Comparison of ENCODE assay signal across 20 cellular contexts in the genomic region with DNA sequence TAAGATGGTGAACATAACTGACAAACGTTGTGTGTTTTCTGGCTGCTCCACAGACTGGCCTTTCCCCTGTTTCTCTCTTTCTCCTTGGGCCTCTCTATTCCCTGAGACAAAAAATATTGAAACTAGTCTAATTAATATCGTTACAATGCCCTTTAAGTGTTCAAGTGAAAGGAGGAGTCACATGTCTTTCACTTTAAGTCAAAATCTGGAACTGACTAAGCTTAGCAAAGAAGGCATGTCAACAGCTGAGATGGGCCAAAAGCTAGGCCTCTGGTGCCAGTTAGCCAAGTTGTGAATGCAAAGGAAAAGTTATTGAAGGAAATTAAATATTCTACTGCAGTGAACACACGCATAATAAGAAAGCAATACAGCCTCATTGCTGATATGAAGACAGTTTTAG. TPM values are rescaled to one million over a fixed set of nuclear protein-coding genes. Genes with fewer than 3 reads are reported as not detected.
DNase-seq lines count a peak whose midpoint lies in the region; ATAC-seq, FAIRE-seq and TF ChIP-seq lines count a peak whose summit lies in the region.
"Had no signal": no experiment of that assay in that cellular context is flagged by ENCODE, and none has a peak within 500 bp of the region (broad histone marks: within the 10 kb centered on the region; RNA-seq: fewer than 3 reads in every experiment).

No MANE protein-coding gene starts in this region.

- DNase-seq in activated T-cell treated with anti-CD3 and anti-CD28 coated beads, Interleukin-2, amount 50 U/mL, for 72 hours = no peak
- no peak for DNase-seq in activated T-cell treated with anti-CD3 and anti-CD28 coated beads, Interleukin-2, amount 50 U/mL, for 48 hours
- DNase-seq in GM12878 (ENCODE audit: low read depth, low spot score) (no peak), left lung (no peak), DMS 273 (lab: John Stamatoyannopoulos, UW; ENCODE audit: unreplicated experiment) (no peak), A172 (ENCODE audit: low spot score) (no peak), left cardiac atrium (no peak)
- DNase-seq: DMS79 treated with DMSO at 0.1 percent for 48 hours, GOT3, HFFc6, Kasumi-1, NCI-H2029, NCI-H2171 treated with DMSO at 0.1 percent for 48 hours, NCI-H510A had no signal

- RAD21 ChIA-PET in GM12878 (lab: Charles Lee; ENCODE audit: unreplicated experiment) = no interaction called here

- TF ChIP-seq EP300 in GM12878 (IDR thresholded peaks at IDR 0.05; ENCODE audit: borderline replicate concordance in 1 of 2, control insufficient read depth in 1 of 2, low read depth in 2 of 2, low read length in 2 of 2) = no peak

- SMC1A ChIA-PET in GM12878 (lab: Charles Lee; ENCODE audit: uncharacterized antibody, unreplicated experiment) = interaction anchor here (0.7 to 1.9 kb wide), 5 partner anchors 10 to 153 kb away, joined by 3 to 4 read pairs (median 3); no protein-coding TSS in a partner anchor

- no peak for TF ChIP-seq RAD21 in GM12878 (IDR thresholded peaks at IDR 0.05; ENCODE audit: insufficient read depth, low read depth, low read length)

- FAIRE-seq in GM12878 (lab: Jason Lieb, UNC) = peak; percentile 66
- FAIRE-seq: G401.6 had no signal

- ATAC-seq in activated T-cell treated with anti-CD3 and anti-CD28 coated beads, Interleukin-2, amount 50 U/mL, for 72 hours (replicated peaks in 1 of 2) = peak in 1 of 2 donors; percentile 19
- ATAC-seq in HG03439 (IDR thresholded peaks at IDR 0.05; ENCODE audit: unreplicated experiment) (peak; percentile 54), GM12878 (peak; percentile 74), left lung (no peak), left cardiac atrium (no peak)

- H2AFZ ChIP-seq in GM12878 (ENCODE audit: control insufficient read depth, low read depth, low read length) = no peak overlapping the region

- H3K4me3 ChIP-seq in GM12878 = no peak overlapping the region
- no peak overlapping the region for H3K4me3 ChIP-seq in left lung
- H3K4me3 ChIP-seq: SJSA1 had no signal

- H3K36me3 ChIP-seq in GM12878 (ENCODE audit: control insufficient read depth in 2 of 2, insufficient read depth in 2 of 2, low read length in 1 of 2) (no peaks in the 10 kb centered on the region), left lung (no peaks in the 10 kb centered on the region)
- H3K36me3 ChIP-seq: SJSA1 had no signal

- no peaks in the 10 kb centered on the region for H3K27me3 Mint-ChIP-seq in activated T-cell treated with anti-CD3 and anti-CD28 coated beads, Interleukin-2, amount 50 U/mL, for 72 hours (ENCODE audit: low read depth)
- H3K27me3 Mint-ChIP-seq: CD4-positive, CD25-positive, alpha-beta regulatory T cell had no signal

- peaks cover 6% of the 10 kb centered on the region for H3K4me1 ChIP-seq in GM12878 (ENCODE audit: control insufficient read depth, insufficient read depth, low read length)
- H3K4me1 ChIP-seq in left lung = no peaks in the 10 kb centered on the region
- H3K4me1 ChIP-seq: SJSA1 had no signal

- no peaks in the 10 kb centered on the region for H3K36me3 Mint-ChIP-seq in activated T-cell treated with anti-CD3 and anti-CD28 coated beads, Interleukin-2, amount 50 U/mL, for 72 hours (ENCODE audit: insufficient read depth in 2 of 2)
- H3K36me3 Mint-ChIP-seq: CD4-positive, CD25-positive, alpha-beta regulatory T cell had no signal

- H3K27me3 ChIP-seq in GM12878 (replicated peaks in 1 of 2; ENCODE audit: control insufficient read depth in 2 of 2, insufficient read depth in 2 of 2, low read length in 1 of 2) (no peaks in the 10 kb centered on the region), left lung (no peaks in the 10 kb centered on the region)
- H3K27me3 ChIP-seq: SJSA1 had no signal

- H4K20me1 ChIP-seq in GM12878 (ENCODE audit: control insufficient read depth, insufficient read depth) = no peaks in the 10 kb centered on the region

- H3K27ac ChIP-seq in GM12878 (ENCODE audit: control insufficient read depth, insufficient read depth) (no peak overlapping the region), left lung (no peak overlapping the region)
- H3K27ac ChIP-seq: RWPE1, SJSA1 had no signal

- TF ChIP-seq POLR2A in GM12878 (IDR thresholded peaks at IDR 0.05; ENCODE audit: low read depth, low read length) = no peak

- TF ChIP-seq CTCF in GM12878 (IDR thresholded peaks at IDR 0.05 in 2 of 3, conservative IDR thresholded peaks at IDR 0.05 in 1 of 3; ENCODE audit: control insufficient read depth in 2 of 3, extremely low read depth in 1 of 3, insufficient read depth in 1 of 3, low read depth in 3 of 3, low read length in 3 of 3) (no peak), left lung (IDR thresholded peaks at IDR 0.05) (no peak)

- peaks cover 0 to 2% of the 10 kb centered on the region in 2 donors for H3K9me3 Mint-ChIP-seq in activated T-cell treated with anti-CD3 and anti-CD28 coated beads, Interleukin-2, amount 50 U/mL, for 72 hours

- H3K4me3 Mint-ChIP-seq in activated T-cell treated with anti-CD3 and anti-CD28 coated beads, Interleukin-2, amount 50 U/mL, for 72 hours = no peak overlapping the region
- H3K4me3 Mint-ChIP-seq: CD4-positive, CD25-positive, alpha-beta regulatory T cell; HFFc6 had no signal

- no peaks in the 10 kb centered on the region for H3K4me1 Mint-ChIP-seq in activated T-cell treated with anti-CD3 and anti-CD28 coated beads, Interleukin-2, amount 50 U/mL, for 72 hours (ENCODE audit: low read depth)

- H3K27ac Mint-ChIP-seq in activated T-cell treated with anti-CD3 and anti-CD28 coated beads, Interleukin-2, amount 50 U/mL, for 72 hours = peak overlapping the region; percentile 80
- H3K27ac Mint-ChIP-seq: HFFc6 had no signal

- POLR2A ChIA-PET in GM12878 (lab: Charles Lee) = interaction anchor here (1.0 kb wide), 1 partner anchor 8 kb away, joined by 3 read pairs; no protein-coding TSS in a partner anchor

- H3K79me2 ChIP-seq in GM12878 (ENCODE audit: control insufficient read depth, insufficient read depth, low read length) = no peaks in the 10 kb centered on the region

- in situ Hi-C loops in GM12878 (cut with MboI) = no loop called here

- intact Hi-C loops in GM12878 (cut with micrococcal nuclease; ENCODE audit: unreplicated experiment) = no loop called here
- intact Hi-C loops in left lung (cut with DNase I) = no loop called here
- intact Hi-C loops in left cardiac atrium (cut with DNase I) = no loop called here

- H3K9me3 ChIP-seq in GM12878 (replicated peaks; ENCODE audit: control insufficient read depth, insufficient read depth, low read length) = peaks cover 1% of the 10 kb centered on the region; the same call in 2 of the 3 replicates
- H3K9me3 ChIP-seq in left lung = no peaks in the 10 kb centered on the region
- H3K9me3 ChIP-seq: SJSA1 had no signal

- BruUV-seq in GM12878 (replicated peaks; lab: Mats Ljungman, UMichigan) = no TSS peak

- CTCF ChIA-PET in GM12878 (lab: Yijun Ruan, JAX) = interaction anchor here (1.2 kb wide), 1 partner anchor 14 kb away, joined by 4 read pairs; no protein-coding TSS in a partner anchor

- WGBS in GM12878 (ENCODE audit: insufficient coverage, insufficient replicate concordance, low lambda C conversion rate, missing lambda C conversion rate) = 0% methylated on average over 3 of the region's 3 CpGs

- H3K4me2 ChIP-seq in GM12878 (ENCODE audit: control insufficient read depth, insufficient read depth) = no peak overlapping the region

- H3K9ac ChIP-seq in GM12878 (ENCODE audit: control insufficient read depth, insufficient read depth, low read length) = no peak overlapping the region

TF ChIP-seq in GM12878, 131 proteins besides CTCF, POLR2A, EP300 and RAD21 (continues in another document):
- TF ChIP-seq SP1 (IDR thresholded peaks at IDR 0.05; ENCODE audit: low read depth, low read length) = no peak

RNA-seq across cellular contexts. Expression of gene FCRL3, which starts 32.2 kb away (rescaled TPM):
- 1 to 10 TPM in 1 of 2 donors, under 1 TPM in 1; 0.96 to 3.9 TPM for total RNA-seq in activated T-cell treated with anti-CD3 and anti-CD28 coated beads, Interleukin-2, amount 50 U/mL, for 72 hours
- 5.7 and 7.8 TPM in 2 replicates for total RNA-seq in GM12878 (2013; cell fraction: nucleolus; rRNA removed)
- 0.05 and 0.06 TPM in 2 replicates for total RNA-seq in GM12878 (2014; rRNA removed)
- total RNA-seq in GM12878 (2014; rRNA removed; fragmentation: Illumina TruSeq; extraction: Trizol) = 0.04 and 0.05 TPM in 2 replicates
- total RNA-seq in GM12878 (2021) = 0.08 TPM in 1 of 2 replicates, not detected in the other
- polyA plus RNA-seq in GM12878 (2011; ENCODE audit: low read depth) = 0.09 TPM
- polyA plus RNA-seq in GM12878 (2011; rRNA removed) = 2.3 and 2.8 TPM in 2 replicates
- 1.1 and 1.2 TPM in 2 replicates for polyA plus RNA-seq in GM12878 (2011; cell fraction: cytosol; rRNA removed)
- 7.6 and 11.4 TPM in 2 replicates for polyA plus RNA-seq in GM12878 (2011; cell fraction: nucleus; rRNA removed)
- polyA plus RNA-seq in GM12878 (2012) = 0.05 and 0.06 TPM in 2 replicates
- 0.07 and 0.11 TPM in 2 replicates for polyA plus RNA-seq in GM12878 (2014; fragmentation: Illumina TruSeq; extraction: Trizol)
- not detected for polyA plus RNA-seq in GM12878 (2014; fragmentation: Nextera tagmentation; extraction: Ambion mirVana)
- polyA plus RNA-seq in GM12878 (2014; rRNA removed) = 0.13 TPM in 2 replicates
- polyA plus RNA-seq in GM12878 (2016; fragmentation: Nextera tagmentation; extraction: Ambion mirVana) = not detected
- 2.5 and 3.6 TPM in 2 replicates for polyA minus RNA-seq in GM12878 (2011; rRNA and poly(A)+ RNA removed)
- polyA minus RNA-seq in GM12878 (2011; cell fraction: cytosol; rRNA and poly(A)+ RNA removed) = 0.42 and 0.67 TPM in 2 replicates
- 3.1 and 3.4 TPM in 2 replicates for polyA minus RNA-seq in GM12878 (2011; cell fraction: nucleus; rRNA and poly(A)+ RNA removed)
- under 1 TPM; 0.58 to 0.84 TPM for total RNA-seq in left lung
- total RNA-seq in A172 (2014; rRNA removed; shearing (Covaris generic)) = not detected in 2 replicates
- total RNA-seq in left cardiac atrium = under 1 TPM; 0.10 to 0.24 TPM
- total RNA-seq: A673, HFFc6, SJSA1 had no signal

RNA-seq across cellular contexts. Expression of gene FCRL2, which starts 44.2 kb away (rescaled TPM):
- not detected for total RNA-seq in activated T-cell treated with anti-CD3 and anti-CD28 coated beads, Interleukin-2, amount 50 U/mL, for 72 hours
- total RNA-seq in GM12878 (2013; cell fraction: nucleolus; rRNA removed) = 2.9 and 3.2 TPM in 2 replicates
- total RNA-seq in GM12878 (2014; rRNA removed) (0.22 and 0.51 TPM in 2 replicates), GM12878 (2014; rRNA removed; fragmentation: Illumina TruSeq; extraction: Trizol) (0.46 and 0.67 TPM in 2 replicates), GM12878 (2021) (0.21 and 0.36 TPM in 2 replicates), left lung (under 1 TPM; 0.26 to 0.99 TPM), left cardiac atrium (not detected)
- 0.22 TPM for polyA plus RNA-seq in GM12878 (2011; ENCODE audit: low read depth)
- polyA plus RNA-seq in GM12878 (2011; rRNA removed) (7.3 and 8.1 TPM in 2 replicates), GM12878 (2014; fragmentation: Illumina TruSeq; extraction: Trizol) (0.48 and 0.59 TPM in 2 replicates), GM12878 (2014; fragmentation: Nextera tagmentation; extraction: Ambion mirVana) (under 1 TPM; 0.64 to 0.89 TPM), GM12878 (2014; rRNA removed) (0.63 and 0.86 TPM in 2 replicates), GM12878 (2016; fragmentation: Nextera tagmentation; extraction: Ambion mirVana) (under 1 TPM; 0.07 to 0.23 TPM)
- 2.3 and 3.0 TPM in 2 replicates for polyA plus RNA-seq in GM12878 (2011; cell fraction: cytosol; rRNA removed)
- 6.7 and 8.7 TPM in 2 replicates for polyA plus RNA-seq in GM12878 (2011; cell fraction: nucleus; rRNA removed)
- 0.14 and 0.31 TPM in 2 replicates for polyA plus RNA-seq in GM12878 (2012)
- polyA minus RNA-seq in GM12878 (2011; rRNA and poly(A)+ RNA removed) = 2.0 and 3.9 TPM in 2 replicates
- 1.6 and 2.3 TPM in 2 replicates for polyA minus RNA-seq in GM12878 (2011; cell fraction: cytosol; rRNA and poly(A)+ RNA removed)
- 2.8 and 6.0 TPM in 2 replicates for polyA minus RNA-seq in GM12878 (2011; cell fraction: nucleus; rRNA and poly(A)+ RNA removed)
- total RNA-seq in A172 (2014; rRNA removed; shearing (Covaris generic)) = not detected in 2 replicates
- total RNA-seq: A673, HFFc6, SJSA1 had no signal

Comparison
In these comparisons a context has a peak if more than half of its experiments do, and no peak if none do; other contexts are left out.
1. ATAC-seq: peak in HG03439 (single experiment) and GM12878 (single experiment); none in left lung (single experiment) and left cardiac atrium (0 of 2).